ENCODE assay signal across 8 cellular contexts in genomic region chr14:23929822-23930294, GRCh38. TPM values are rescaled to one million over a fixed set of nuclear protein-coding genes. Genes with fewer than 3 reads are reported as not detected.
DNase-seq lines count a peak whose midpoint lies in the region; ATAC-seq and TF ChIP-seq lines count a peak whose summit lies in the region.

No MANE protein-coding gene starts in this region.

- peak; percentile 98 for ATAC-seq in CD8-positive, alpha-beta T cell
- no peak for ATAC-seq in GM19351 (IDR thresholded peaks at IDR 0.05; ENCODE audit: unreplicated experiment)

- no peaks in the 10 kb centered on the region for H3K9me3 Mint-ChIP-seq in CD8-positive, alpha-beta T cell
- no peaks in the 10 kb centered on the region for H3K9me3 Mint-ChIP-seq in activated CD4-positive, alpha-beta T cell treated with anti-CD3 and anti-CD28 coated beads, Interleukin-2, amount 10 ng/mL, durations not matched to agents 7 days and 5 days

- H3K4me3 ChIP-seq in CD8-positive, alpha-beta T cell (ENCODE audit: low read depth, low read length): no peak overlapping the region
- no peak overlapping the region for H3K4me3 ChIP-seq in colonic mucosa
- H3K4me3 ChIP-seq in liver (ENCODE audit: low read depth in 1 of 3, low read length in 3 of 3): no peak overlapping the region

- H3K36me3 ChIP-seq in CD8-positive, alpha-beta T cell (ENCODE audit: insufficient read depth, low read length): no peaks in the 10 kb centered on the region
- H3K36me3 ChIP-seq in colonic mucosa (no peaks in the 10 kb centered on the region), liver (ENCODE audit: control insufficient read depth in 4 of 4, insufficient read depth in 3 of 4, low read depth in 1 of 4, low read length in 3 of 4) (no peaks in the 10 kb centered on the region)

- POLR2A ChIA-PET in CD8-positive, alpha-beta T cell (lab: Charles Lee): no interaction called here
- POLR2A ChIA-PET in activated CD4-positive, alpha-beta T cell treated with anti-CD3 and anti-CD28 coated beads, Interleukin-2, amount 10 ng/mL, durations not matched to agents 7 days and 5 days (lab: Charles Lee): no interaction called here

- no peaks in the 10 kb centered on the region for H3K27me3 Mint-ChIP-seq in CD8-positive, alpha-beta T cell (ENCODE audit: low read depth)
- H3K27me3 Mint-ChIP-seq in activated CD4-positive, alpha-beta T cell treated with anti-CD3 and anti-CD28 coated beads, Interleukin-2, amount 10 ng/mL, durations not matched to agents 7 days and 5 days: peaks cover 2% of the 10 kb centered on the region

- DNase-seq in CD8-positive, alpha-beta T cell: peak; percentile 69 to 91 (median 82)
- DNase-seq in GOT3 (lab: John Stamatoyannopoulos, UW) (peak; percentile 2), NCI-H2171 (lab: John Stamatoyannopoulos, UW) (peak; percentile 60), colonic mucosa (peak; percentile 88)
- DNase-seq in activated CD4-positive, alpha-beta T cell treated with anti-CD3 and anti-CD28 coated beads, Interleukin-2, amount 10 ng/mL, durations not matched to agents 7 days and 5 days: peak; percentile 87
- peak; percentile 75 to 77 (median 76) for DNase-seq in stimulated activated CD4-positive, alpha-beta T cell treated with anti-CD3 and anti-CD28 coated beads, TNF-alpha, amount 100 ng/mL, for 24 hours (ENCODE audit: low read depth in 3 of 3)

- H3K27me3 ChIP-seq in CD8-positive, alpha-beta T cell (ENCODE audit: insufficient read depth, low read length): no peaks in the 10 kb centered on the region
- H3K27me3 ChIP-seq in colonic mucosa (no peaks in the 10 kb centered on the region), liver (ENCODE audit: control insufficient read depth in 4 of 4, insufficient read depth in 4 of 4, low read length in 3 of 4) (no peaks in the 10 kb centered on the region)

- H3K36me3 Mint-ChIP-seq in CD8-positive, alpha-beta T cell: no peaks in the 10 kb centered on the region
- H3K36me3 Mint-ChIP-seq in activated CD4-positive, alpha-beta T cell treated with anti-CD3 and anti-CD28 coated beads, Interleukin-2, amount 10 ng/mL, durations not matched to agents 7 days and 5 days (ENCODE audit: low read depth): no peaks in the 10 kb centered on the region

- H3K9me3 ChIP-seq in CD8-positive, alpha-beta T cell (ENCODE audit: low read length): no peaks in the 10 kb centered on the region
- H3K9me3 ChIP-seq in colonic mucosa: no peaks in the 10 kb centered on the region
- no peaks in the 10 kb centered on the region for H3K9me3 ChIP-seq in liver (ENCODE audit: control insufficient read depth in 4 of 4, low read length in 3 of 4)

- TF ChIP-seq CTCF in CD8-positive, alpha-beta T cell (IDR thresholded peaks at IDR 0.05): peak; percentile 96
- TF ChIP-seq CTCF in colonic mucosa (IDR thresholded peaks at IDR 0.05) (peak; percentile 90), liver (IDR thresholded peaks at IDR 0.05; ENCODE audit: low read depth, low read length, missing input control) (peak; percentile 85)

- H3K27ac ChIP-seq in CD8-positive, alpha-beta T cell (ENCODE audit: low read depth, low read length): no peak overlapping the region
- H3K27ac ChIP-seq in colonic mucosa: no peak overlapping the region
- no peak overlapping the region for H3K27ac ChIP-seq in liver (ENCODE audit: low read depth in 1 of 2, low read length in 2 of 2)

- CTCF ChIA-PET in CD8-positive, alpha-beta T cell (lab: Charles Lee): interaction anchor here (0.5 to 6.5 kb wide), 13 partner anchors 12 to 341 kb away, joined by 3 to 67 read pairs (median 4); partner anchors contain the start of gene DHRS4
- CTCF ChIA-PET in activated CD4-positive, alpha-beta T cell treated with anti-CD3 and anti-CD28 coated beads, Interleukin-2, amount 10 ng/mL, durations not matched to agents 7 days and 5 days (lab: Charles Lee): interaction anchor here (2.9 kb wide), 1 partner anchor 341 kb away, joined by 12 read pairs; no protein-coding TSS in a partner anchor

- peaks cover 4% of the 10 kb centered on the region for H3K4me1 Mint-ChIP-seq in CD8-positive, alpha-beta T cell (ENCODE audit: low read depth)
- H3K4me1 Mint-ChIP-seq in activated CD4-positive, alpha-beta T cell treated with anti-CD3 and anti-CD28 coated beads, Interleukin-2, amount 10 ng/mL, durations not matched to agents 7 days and 5 days: no peaks in the 10 kb centered on the region

- WGBS in liver: 1% methylated on average over 3 of the region's 3 CpGs

- intact Hi-C loops in CD8-positive, alpha-beta T cell (cut with DNase I, micrococcal nuclease): loop anchor here (1.0 to 2.0 kb wide), 4 partner anchors 24 to 341 kb away; no protein-coding TSS in a partner anchor
- intact Hi-C loops in colonic mucosa (cut with DNase I): loop anchor here (5.0 kb wide), 1 partner anchor 203 kb away; no protein-coding TSS in a partner anchor

- no peak overlapping the region for H3K27ac Mint-ChIP-seq in CD8-positive, alpha-beta T cell
- H3K27ac Mint-ChIP-seq in activated CD4-positive, alpha-beta T cell treated with anti-CD3 and anti-CD28 coated beads, Interleukin-2, amount 10 ng/mL, durations not matched to agents 7 days and 5 days: no peak overlapping the region

- no peak overlapping the region for H3K4me3 Mint-ChIP-seq in CD8-positive, alpha-beta T cell
- H3K4me3 Mint-ChIP-seq in activated CD4-positive, alpha-beta T cell treated with anti-CD3 and anti-CD28 coated beads, Interleukin-2, amount 10 ng/mL, durations not matched to agents 7 days and 5 days: no peak overlapping the region

- H3K9ac ChIP-seq in colonic mucosa (ENCODE audit: low read depth in 2 of 2, low read length in 2 of 2) (no peak overlapping the region), liver (ENCODE audit: low read depth in 1 of 2, low read length in 2 of 2) (no peak overlapping the region)

- TF ChIP-seq RAD21 in liver (IDR thresholded peaks at IDR 0.05): peak; percentile 79 to 87

- no peaks in the 10 kb centered on the region for H3K4me1 ChIP-seq in CD8-positive, alpha-beta T cell (ENCODE audit: insufficient read depth, low read length)
- H3K4me1 ChIP-seq in colonic mucosa (no peaks in the 10 kb centered on the region), liver (ENCODE audit: control insufficient read depth in 4 of 4, insufficient read depth in 4 of 4, low read length in 3 of 4) (peaks cover 0 to 31% (median 30%) of the 10 kb centered on the region in 4 donors)

TF ChIP-seq in liver, 16 proteins besides CTCF, POLR2A, EP300 and RAD21 (continues in another document):
- TF ChIP-seq REST (IDR thresholded peaks at IDR 0.05): no peak
- TF ChIP-seq FOXA1 (IDR thresholded peaks at IDR 0.05): no peak
- TF ChIP-seq SP1 (IDR thresholded peaks at IDR 0.05): no peak
- TF ChIP-seq HNF4A (conservative IDR thresholded peaks at IDR 0.05): peak; percentile 33 to 39
- peak; percentile 33 for TF ChIP-seq YY1 (IDR thresholded peaks at IDR 0.05)
- TF ChIP-seq TAF1 (conservative IDR thresholded peaks at IDR 0.05): no peak
- no peak for TF ChIP-seq GABPA (IDR thresholded peaks at IDR 0.05 in 1 of 2, conservative IDR thresholded peaks at IDR 0.05 in 1 of 2)
- TF ChIP-seq HNF4G (IDR thresholded peaks at IDR 0.05): no peak
- TF ChIP-seq FOXA2 (IDR thresholded peaks at IDR 0.05): no peak
- TF ChIP-seq RXRA (IDR thresholded peaks at IDR 0.05): peak; percentile 45 to 55
- TF ChIP-seq ZBTB33 (IDR thresholded peaks at IDR 0.05): no peak

RNA-seq across cellular contexts. Expression of gene DHRS4, which starts 23.7 kb away (rescaled TPM):
- total RNA-seq in CD8-positive, alpha-beta T cell: 1 to 10 TPM; 6.8 to 7.1 TPM
- total RNA-seq in activated CD4-positive, alpha-beta T cell treated with anti-CD3 and anti-CD28 coated beads, Interleukin-2, amount 10 ng/mL, durations not matched to agents 7 days and 5 days: 10 to 100 TPM; 28.8 to 31.3 TPM
- 10 to 100 TPM; 34.0 to 74.4 TPM for total RNA-seq in colonic mucosa
- total RNA-seq in liver: 10 to 100 TPM; 53.6 to 57.7 TPM
- polyA plus RNA-seq in liver: 10 to 100 TPM; 65.3 to 70.2 TPM

RNA-seq across cellular contexts. Expression of gene DHRS4L2, which starts 58.9 kb away (rescaled TPM):
- total RNA-seq in CD8-positive, alpha-beta T cell: 1 to 10 TPM; 7.6 to 8.1 TPM
- total RNA-seq in activated CD4-positive, alpha-beta T cell treated with anti-CD3 and anti-CD28 coated beads, Interleukin-2, amount 10 ng/mL, durations not matched to agents 7 days and 5 days: 10 to 100 TPM; 22.5 to 24.8 TPM
- 10 to 100 TPM; 32.5 to 43.8 TPM for total RNA-seq in colonic mucosa
- 10 to 100 TPM; 16.7 to 56.8 TPM for total RNA-seq in liver
- 10 to 100 TPM; 40.8 to 47.2 TPM for polyA plus RNA-seq in liver

Comparison
In these comparisons a context has a peak if more than half of its experiments do, and no peak if none do; other contexts are left out.
1. DNase-seq: peak in every context shown above with its lines; median percentile 88 in colonic mucosa; 87 in activated CD4-positive, alpha-beta T cell treated with anti-CD3 and anti-CD28 coated beads, Interleukin-2, amount 10 ng/mL, durations not matched to agents 7 days and 5 days; 82 in CD8-positive, alpha-beta T cell; 76 in stimulated activated CD4-positive, alpha-beta T cell treated with anti-CD3 and anti-CD28 coated beads, TNF-alpha, amount 100 ng/mL, for 24 hours; 60 in NCI-H2171; 2 in GOT3.